ENCODE assay signal across 13 cellular contexts in genomic region chr5:39014544-39014943, GRCh38. TPM values are rescaled to one million over a fixed set of nuclear protein-coding genes. Genes with fewer than 3 reads are reported as not detected.
DNase-seq lines count a peak whose midpoint lies in the region; ATAC-seq and TF ChIP-seq lines count a peak whose summit lies in the region.
"Had no signal": no experiment of that assay in that cellular context is flagged by ENCODE, and none has a peak within 500 bp of the region (broad histone marks: within the 10 kb centered on the region; RNA-seq: fewer than 3 reads in every experiment).

No MANE protein-coding gene starts in this region.

- TF ChIP-seq CTCF in WERI-Rb-1 (IDR thresholded peaks at IDR 0.05; ENCODE audit: low read depth, low read length) (no peak), gastroesophageal sphincter (IDR thresholded peaks at IDR 0.05) (no peak), retinal pigment epithelial cell (conservative IDR thresholded peaks at IDR 0.05; ENCODE audit: low read depth, low read length) (no peak)

- H3K9me3 ChIP-seq in WERI-Rb-1 (ENCODE audit: severe bottlenecking): peaks cover 11% of the 10 kb centered on the region
- H3K9me3 ChIP-seq in gastroesophageal sphincter: no peaks in the 10 kb centered on the region

- DNase-seq in AG20443 (ENCODE audit: low spot score) (peak; percentile 50), WERI-Rb-1 (no peak), retinal pigment epithelial cell (ENCODE audit: low read depth) (peak; percentile 93), hypothalamus (lab: John Stamatoyannopoulos, UW) (no peak)
- DNase-seq in stimulated activated CD4-positive, alpha-beta T cell treated with anti-CD3 and anti-CD28 coated beads, Interleukin-1b, Interleukin-23, amount 100 ng/mL, for 48 hours: no peak
- no peak for DNase-seq in naive thymus-derived CD8-positive, alpha-beta T cell
- DNase-seq: activated CD4-positive, alpha-beta T cell treated with anti-CD3 and anti-CD28 coated beads for 36 hours; activated naive CD4-positive, alpha-beta T cell treated with anti-CD3 and anti-CD28 coated beads for 36 hours; CD4-positive, alpha-beta memory T cell; SJCRH30 had no signal

- POLR2A ChIA-PET in naive thymus-derived CD8-positive, alpha-beta T cell (lab: Charles Lee): no interaction called here

- WGBS in gastroesophageal sphincter (ENCODE audit: low coverage in 1 of 2), 2 donors: 13 to 16% methylated on average over 2 of the region's 2 CpGs

- H3K9me3 Mint-ChIP-seq in naive thymus-derived CD8-positive, alpha-beta T cell: peaks cover 0 to 25% (median 11%) of the 10 kb centered on the region in 9 donors

- H3K4me3 Mint-ChIP-seq in naive thymus-derived CD8-positive, alpha-beta T cell: no peak overlapping the region
- H3K4me3 Mint-ChIP-seq: activated CD4-positive, alpha-beta T cell treated with anti-CD3 and anti-CD28 coated beads for 36 hours; activated naive CD4-positive, alpha-beta T cell treated with anti-CD3 and anti-CD28 coated beads for 36 hours; CD4-positive, alpha-beta memory T cell had no signal

- TF ChIP-seq POLR2A in gastroesophageal sphincter (IDR thresholded peaks at IDR 0.05): no peak

- H3K27me3 Mint-ChIP-seq in naive thymus-derived CD8-positive, alpha-beta T cell: no peaks in the 10 kb centered on the region
- H3K27me3 Mint-ChIP-seq: activated CD4-positive, alpha-beta T cell treated with anti-CD3 and anti-CD28 coated beads for 36 hours; CD4-positive, alpha-beta memory T cell had no signal

- peaks cover 16 to 71% (median 54%) of the 10 kb centered on the region in 3 donors for H3K36me3 Mint-ChIP-seq in naive thymus-derived CD8-positive, alpha-beta T cell

- H3K36me3 ChIP-seq in WERI-Rb-1 (peaks cover 17% of the 10 kb centered on the region), gastroesophageal sphincter (peaks cover 0 to 32% of the 10 kb centered on the region in 2 donors)

- H3K4me3 ChIP-seq in WERI-Rb-1 (ENCODE audit: low read depth, low read length): no peak overlapping the region
- no peak overlapping the region for H3K4me3 ChIP-seq in gastroesophageal sphincter
- no peak overlapping the region for H3K4me3 ChIP-seq in retinal pigment epithelial cell (ENCODE audit: low read length)
- H3K4me3 ChIP-seq: GM12878, SJCRH30 had no signal

- H3K4me1 ChIP-seq in gastroesophageal sphincter: peaks cover 0 to 27% (median 17%) of the 10 kb centered on the region in 3 donors
- H3K4me1 ChIP-seq: SJCRH30 had no signal

- TF ChIP-seq EP300 in gastroesophageal sphincter (IDR thresholded peaks at IDR 0.05): no peak

- H3K27ac Mint-ChIP-seq in naive thymus-derived CD8-positive, alpha-beta T cell: no peak overlapping the region
- H3K27ac Mint-ChIP-seq: activated CD4-positive, alpha-beta T cell treated with anti-CD3 and anti-CD28 coated beads for 36 hours; activated naive CD4-positive, alpha-beta T cell treated with anti-CD3 and anti-CD28 coated beads for 36 hours; CD4-positive, alpha-beta memory T cell had no signal

- ATAC-seq in gastroesophageal sphincter: peak; percentile 46
- no peak for ATAC-seq in HG02610 (IDR thresholded peaks at IDR 0.05; ENCODE audit: unreplicated experiment)
- no peak for ATAC-seq in naive thymus-derived CD8-positive, alpha-beta T cell
- ATAC-seq: activated CD4-positive, alpha-beta T cell treated with anti-CD3 and anti-CD28 coated beads for 36 hours; GM12878 had no signal

- peak overlapping the region; percentile 79 for H3K27ac ChIP-seq in WERI-Rb-1
- H3K27ac ChIP-seq in gastroesophageal sphincter: peak overlapping the region; percentile 2 to 81 (median 70)
- H3K27ac ChIP-seq: SJCRH30 had no signal

- no peaks in the 10 kb centered on the region for H3K27me3 ChIP-seq in WERI-Rb-1 (ENCODE audit: insufficient read depth, low read depth, severe bottlenecking)
- no peaks in the 10 kb centered on the region for H3K27me3 ChIP-seq in gastroesophageal sphincter
- H3K27me3 ChIP-seq: SJCRH30 had no signal

- H3K4me1 Mint-ChIP-seq in naive thymus-derived CD8-positive, alpha-beta T cell: peaks cover 19 to 39% (median 36%) of the 10 kb centered on the region in 4 donors

RNA-seq across cellular contexts. Expression of gene RICTOR, which starts 59.7 kb away (rescaled TPM):
- total RNA-seq in gastroesophageal sphincter: 10 to 100 TPM; 24.0 to 46.1 (median 31.9) TPM
- total RNA-seq in naive thymus-derived CD8-positive, alpha-beta T cell: 100 to 1,000 TPM in 1 of 2 experiments, 10 to 100 TPM in 1; 93.4 to 102 TPM
- polyA plus RNA-seq in naive thymus-derived CD8-positive, alpha-beta T cell: 10 to 100 TPM in 2 of 3 donors, 1 to 10 TPM in 1; 9.1 to 14.7 (median 11.2) TPM

Comparison
In these comparisons a context has a peak if more than half of its experiments do, and no peak if none do; other contexts are left out.
1. DNase-seq: peak in AG20443 (single experiment) and retinal pigment epithelial cell (single experiment); none in WERI-Rb-1 (single experiment), hypothalamus (0 of 51), stimulated activated CD4-positive, alpha-beta T cell treated with anti-CD3 and anti-CD28 coated beads, Interleukin-1b, Interleukin-23, amount 100 ng/mL, for 48 hours (single experiment) and naive thymus-derived CD8-positive, alpha-beta T cell (0 of 10).